Comparison of ENCODE assay signal across 1 cellular context in genomic region chr17:7572588-7573323, GRCh38.
A peak's percentile ranks its signal among the peaks of the same experiment; 100 is the strongest.
TF ChIP-seq lines count a peak whose summit lies in the region.

No MANE protein-coding gene starts in this region.

TF ChIP-seq in GM12878, 131 proteins besides CTCF, POLR2A, EP300 and RAD21 (continued from another document):
- TF ChIP-seq E2F8 (IDR thresholded peaks at IDR 0.05; ENCODE audit: low read depth, partially characterized antibody) (peak; percentile 24), MTA3 (IDR thresholded peaks at IDR 0.05; ENCODE audit: borderline replicate concordance, low read length) (peak; percentile 3; the same call in 1 of the 2 replicates), SKIL (IDR thresholded peaks at IDR 0.05; ENCODE audit: low read depth, poor library complexity, severe bottlenecking) (peak; percentile 68), ZNF274 (IDR thresholded peaks at IDR 0.05; ENCODE audit: insufficient read depth, insufficient read length) (no peak), PML (IDR thresholded peaks at IDR 0.05; ENCODE audit: low read length) (peak; percentile 99), REST (IDR thresholded peaks at IDR 0.05; ENCODE audit: low read depth, low read length) (0 out of 2 replicates have a peak, but pooled peaks have one; percentile 43), CEBPZ (IDR thresholded peaks at IDR 0.05; ENCODE audit: low read depth, low read length) (peak; percentile 95), ETV6 (conservative IDR thresholded peaks at IDR 0.05 in 1 of 2, IDR thresholded peaks at IDR 0.05 in 1 of 2; ENCODE audit: borderline replicate concordance in 1 of 2, low read depth in 1 of 2) (no peak), CHD1 (IDR thresholded peaks at IDR 0.05; ENCODE audit: low read depth, low read length) (peak; percentile 67; the same call in 1 of the 2 replicates), MEF2A (IDR thresholded peaks at IDR 0.05; ENCODE audit: insufficient read depth, low read depth, low read length) (0 out of 2 replicates have a peak, but pooled peaks have one; percentile 21), SMAD1 (IDR thresholded peaks at IDR 0.05; ENCODE audit: low read depth, partially characterized antibody) (peak; percentile 95), PAX5 (IDR thresholded peaks at IDR 0.05; ENCODE audit: borderline replicate concordance, low read depth, low read length) (0 out of 2 replicates have a peak, but pooled peaks have one; percentile 3), ESRRA (IDR thresholded peaks at IDR 0.05; ENCODE audit: low read length) (no peak), ATF7 (IDR thresholded peaks at IDR 0.05; ENCODE audit: low read depth) (peak; percentile 90), ATF3 (IDR thresholded peaks at IDR 0.05; ENCODE audit: borderline replicate concordance, extremely low read depth, low read depth, low read length) (no peak), ZNF207 (IDR thresholded peaks at IDR 0.05; ENCODE audit: borderline replicate concordance) (no peak; the same call in 1 of the 2 replicates), NFXL1 (IDR thresholded peaks at IDR 0.05; ENCODE audit: borderline replicate concordance) (no peak), IRF5 (IDR thresholded peaks at IDR 0.05; ENCODE audit: borderline replicate concordance) (no peak), JUND (IDR thresholded peaks at IDR 0.05; ENCODE audit: low read depth, low read length) (no peak), GABPA (IDR thresholded peaks at IDR 0.05; ENCODE audit: low read depth) (peak; percentile 94), ZBTB4 (CRISPR knock-in tag; IDR thresholded peaks at IDR 0.05) (0 out of 2 replicates have a peak, but pooled peaks have one; percentile 36), SRF (IDR thresholded peaks at IDR 0.05; ENCODE audit: low read depth in 2 of 2, low read length in 2 of 2) (0 out of 4 replicates have a peak, but pooled peaks of 1 of the 2 experiments have one; percentile 15), EZH2 (IDR thresholded peaks at IDR 0.05; ENCODE audit: borderline replicate concordance, control insufficient read depth, low read depth, low read length) (no peak), EGR1 (IDR thresholded peaks at IDR 0.05; ENCODE audit: borderline replicate concordance in 1 of 2, low read depth in 2 of 2, low read length in 2 of 2) (no peak), ZNF622 (IDR thresholded peaks at IDR 0.05) (no peak), POLR2AphosphoS2 (IDR thresholded peaks at IDR 0.05; ENCODE audit: low read depth, low read length) (peak; percentile 98)
